8 cellular contexts compared by ENCODE assay signal in the genomic region with DNA sequence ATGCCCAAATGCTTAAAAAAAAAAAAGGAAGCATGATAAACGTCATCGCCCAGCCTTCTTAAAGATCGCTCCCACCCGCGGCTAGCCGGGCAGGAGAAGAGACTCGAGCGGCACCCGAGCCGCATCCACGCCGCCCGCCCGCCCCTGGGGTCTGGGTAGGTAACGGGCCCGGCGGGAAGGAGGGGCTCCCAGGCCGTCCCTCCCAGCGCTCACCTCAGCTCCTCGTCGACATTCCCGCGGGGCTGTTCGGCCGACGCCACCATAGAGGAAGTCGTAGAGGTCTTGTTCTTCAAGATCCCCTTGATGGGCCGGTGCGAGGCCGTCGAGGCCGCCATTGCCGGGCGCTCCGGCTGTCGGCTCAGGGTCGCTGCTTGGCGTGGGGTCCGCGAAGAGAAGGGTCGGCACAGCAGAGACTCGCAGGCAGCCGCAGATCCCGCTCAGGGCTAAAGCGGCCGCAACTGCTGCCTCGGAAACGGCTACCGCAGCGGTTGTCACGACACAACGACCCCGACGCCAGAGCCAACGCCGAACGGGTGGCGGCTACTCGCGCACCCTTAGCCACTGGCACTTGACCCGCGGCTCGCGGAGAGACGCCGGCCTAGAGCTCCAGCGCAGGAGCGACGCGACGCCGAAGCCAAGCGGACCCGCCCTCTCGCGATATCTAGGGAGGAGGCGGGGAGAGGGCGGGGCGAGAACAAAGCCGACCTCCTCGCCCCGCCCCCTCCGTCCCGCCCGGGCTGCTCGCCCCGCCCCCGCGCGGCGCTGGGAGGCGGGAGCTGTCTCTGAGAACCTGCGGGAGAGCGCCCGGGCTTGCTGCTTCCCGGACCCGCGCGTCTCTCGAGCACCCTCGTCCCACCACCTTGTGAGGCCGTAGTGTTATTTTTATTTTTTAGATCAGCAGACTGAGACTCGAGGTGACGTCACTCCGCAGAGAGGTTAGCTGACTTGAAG. TPM values are rescaled to one million over a fixed set of nuclear protein-coding genes. Genes with fewer than 3 reads are reported as not detected.
DNase-seq lines count a peak whose midpoint lies in the region; ATAC-seq, FAIRE-seq and TF ChIP-seq lines count a peak whose summit lies in the region.

A gene (minus strand): TSS at position 635 of the 951 bp plus-strand sequence. CDS start 300 bp downstream, at position 335.

- H3K9me3 Mint-ChIP-seq in WTC11: no peaks in the 10 kb centered on the region
- H3K9me3 Mint-ChIP-seq in immature natural killer cell: no peaks in the 10 kb centered on the region

- H3K4me3 Mint-ChIP-seq in WTC11 (peak within 1 kb of the TSS; percentile 89), immature natural killer cell (peak within 1 kb of the TSS; percentile 89 to 93 (median 92))

- H3K27ac Mint-ChIP-seq in WTC11: no peak within 1 kb of the TSS
- peak within 1 kb of the TSS; percentile 87 to 95 (median 92) for H3K27ac Mint-ChIP-seq in immature natural killer cell

- FAIRE-seq in bronchial epithelial cell (lab: Jason Lieb, UNC): no peak

- DNase-seq in ACHN: peak; percentile 86
- DNase-seq in NCI-H2196 treated with DMSO at 0.1 percent for 48 hours (lab: John Stamatoyannopoulos, UW; ENCODE audit: unreplicated experiment): peak; percentile 95
- DNase-seq in WTC11 (ENCODE audit: low spot score): peak; percentile 88
- DNase-seq in bronchial epithelial cell (ENCODE audit: low read depth): peak; percentile 66
- DNase-seq in immature natural killer cell: peak; percentile 92 to 94 (median 93)
- DNase-seq in smooth muscle cell of the brain vasculature (ENCODE audit: low read depth, low spot score): peak; percentile 77

- POLR2A ChIA-PET in WTC11 (lab: Charles Lee): interaction anchor here (0.5 to 2.3 kb wide), 4 partner anchors 8 to 1161 kb away, joined by 3 to 7 read pairs (median 3); a partner anchor contains a TSS

- H3K4me1 Mint-ChIP-seq in WTC11 (peaks cover 37% of the 10 kb centered on the region), immature natural killer cell (peaks cover 85 to 93% of the 10 kb centered on the region in 2 donors)

- H3K27me3 Mint-ChIP-seq in WTC11 (ENCODE audit: low read depth) (peaks cover 55% of the 10 kb centered on the region), immature natural killer cell (ENCODE audit: low read depth in 3 of 3) (peaks cover 0 to 5% (median 4%) of the 10 kb centered on the region in 3 donors)

- no peaks in the 10 kb centered on the region for H3K27me3 ChIP-seq in bronchial epithelial cell (ENCODE audit: control insufficient read depth, insufficient read depth, low read length)

- H3K36me3 Mint-ChIP-seq in WTC11: no peaks in the 10 kb centered on the region
- H3K36me3 Mint-ChIP-seq in immature natural killer cell: no peaks in the 10 kb centered on the region

- H3K4me3 ChIP-seq in bronchial epithelial cell (ENCODE audit: low read depth, low read length): peak within 1 kb of the TSS; percentile 92

- peak; percentile 50 for ATAC-seq in GM18873 (IDR thresholded peaks at IDR 0.05; ENCODE audit: low FRiP score, unreplicated experiment)
- peak; percentile 69 for ATAC-seq in HG03135 (IDR thresholded peaks at IDR 0.05; ENCODE audit: unreplicated experiment)
- peak; percentile 89 for ATAC-seq in WTC11

- TF ChIP-seq CTCF in WTC11 (IDR thresholded peaks at IDR 0.05) (no peak), bronchial epithelial cell (IDR thresholded peaks at IDR 0.05; ENCODE audit: insufficient read depth, low read length, severe bottlenecking) (no peak)

- H3K36me3 ChIP-seq in bronchial epithelial cell (ENCODE audit: control insufficient read depth, insufficient read depth, low read length): no peaks in the 10 kb centered on the region

- CTCF ChIA-PET in WTC11 (lab: Charles Lee): interaction anchor here (0.8 to 3.5 kb wide), 5 partner anchors 13 to 909 kb away, joined by 3 to 37 read pairs (median 3); a partner anchor contains a TSS

- in situ Hi-C loops in ACHN (cut with HindIII; ENCODE audit: low pct_ligation_motif_present, low pct_unique_long_range_greater_than_20kb, low sequenced_read_pairs): no loop called here

TF ChIP-seq in WTC11, 78 proteins besides CTCF, POLR2A, EP300 and RAD21 (continues in another document):
- TF ChIP-seq, protein P1, sequence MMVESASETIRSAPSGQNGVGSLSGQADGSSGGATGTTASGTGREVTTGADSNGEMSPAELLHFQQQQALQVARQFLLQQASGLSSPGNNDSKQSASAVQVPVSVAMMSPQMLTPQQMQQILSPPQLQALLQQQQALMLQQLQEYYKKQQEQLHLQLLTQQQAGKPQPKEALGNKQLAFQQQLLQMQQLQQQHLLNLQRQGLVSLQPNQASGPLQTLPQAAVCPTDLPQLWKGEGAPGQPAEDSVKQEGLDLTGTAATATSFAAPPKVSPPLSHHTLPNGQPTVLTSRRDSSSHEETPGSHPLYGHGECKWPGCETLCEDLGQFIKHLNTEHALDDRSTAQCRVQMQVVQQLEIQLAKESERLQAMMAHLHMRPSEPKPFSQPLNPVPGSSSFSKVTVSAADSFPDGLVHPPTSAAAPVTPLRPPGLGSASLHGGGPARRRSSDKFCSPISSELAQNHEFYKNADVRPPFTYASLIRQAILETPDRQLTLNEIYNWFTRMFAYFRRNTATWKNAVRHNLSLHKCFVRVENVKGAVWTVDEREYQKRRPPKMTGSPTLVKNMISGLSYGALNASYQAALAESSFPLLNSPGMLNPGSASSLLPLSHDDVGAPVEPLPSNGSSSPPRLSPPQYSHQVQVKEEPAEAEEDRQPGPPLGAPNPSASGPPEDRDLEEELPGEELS (CRISPR knock-in tag; IDR thresholded peaks at IDR 0.05): 0 out of 2 replicates have a peak, but pooled peaks have one; percentile 35
- TF ChIP-seq SOX15 (CRISPR knock-in tag; IDR thresholded peaks at IDR 0.05) (no peak), FOXP1 (CRISPR knock-in tag; IDR thresholded peaks at IDR 0.05; ENCODE audit: borderline replicate concordance) (peak; percentile 83), ZNF317 (CRISPR knock-in tag; IDR thresholded peaks at IDR 0.05; ENCODE audit: borderline replicate concordance, low read depth) (no peak), NR1H2 (CRISPR knock-in tag; IDR thresholded peaks at IDR 0.05) (no peak), ZNF396 (CRISPR knock-in tag; IDR thresholded peaks at IDR 0.05; ENCODE audit: borderline replicate concordance) (no peak), ZNF232 (CRISPR knock-in tag; IDR thresholded peaks at IDR 0.05) (peak; percentile 93), SP1 (CRISPR knock-in tag; conservative IDR thresholded peaks at IDR 0.05) (peak; percentile 79; the same call in 1 of the 2 replicates), ZNF263 (CRISPR knock-in tag; IDR thresholded peaks at IDR 0.05; ENCODE audit: low read depth) (no peak), ZNF671 (CRISPR knock-in tag; IDR thresholded peaks at IDR 0.05) (no peak), NFE2L1 (CRISPR knock-in tag; IDR thresholded peaks at IDR 0.05) (peak; percentile 43; the same call in 1 of the 2 replicates), GTF2I (CRISPR knock-in tag; conservative IDR thresholded peaks at IDR 0.05) (no peak), TCF7 (CRISPR knock-in tag; IDR thresholded peaks at IDR 0.05; ENCODE audit: low read depth) (no peak), IRF2 (CRISPR knock-in tag; IDR thresholded peaks at IDR 0.05; ENCODE audit: borderline replicate concordance, low read depth) (no peak), GABPB1 (CRISPR knock-in tag; IDR thresholded peaks at IDR 0.05) (0 out of 2 replicates have a peak, but pooled peaks have one; percentile 32)
- TF ChIP-seq, protein P2, sequence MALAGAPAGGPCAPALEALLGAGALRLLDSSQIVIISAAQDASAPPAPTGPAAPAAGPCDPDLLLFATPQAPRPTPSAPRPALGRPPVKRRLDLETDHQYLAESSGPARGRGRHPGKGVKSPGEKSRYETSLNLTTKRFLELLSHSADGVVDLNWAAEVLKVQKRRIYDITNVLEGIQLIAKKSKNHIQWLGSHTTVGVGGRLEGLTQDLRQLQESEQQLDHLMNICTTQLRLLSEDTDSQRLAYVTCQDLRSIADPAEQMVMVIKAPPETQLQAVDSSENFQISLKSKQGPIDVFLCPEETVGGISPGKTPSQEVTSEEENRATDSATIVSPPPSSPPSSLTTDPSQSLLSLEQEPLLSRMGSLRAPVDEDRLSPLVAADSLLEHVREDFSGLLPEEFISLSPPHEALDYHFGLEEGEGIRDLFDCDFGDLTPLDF (CRISPR knock-in tag; IDR thresholded peaks at IDR 0.05): no peak
- TF ChIP-seq, protein P3, sequence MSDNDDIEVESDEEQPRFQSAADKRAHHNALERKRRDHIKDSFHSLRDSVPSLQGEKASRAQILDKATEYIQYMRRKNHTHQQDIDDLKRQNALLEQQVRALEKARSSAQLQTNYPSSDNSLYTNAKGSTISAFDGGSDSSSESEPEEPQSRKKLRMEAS (CRISPR knock-in tag; IDR thresholded peaks at IDR 0.05): no peak
- TF ChIP-seq, protein P4, sequence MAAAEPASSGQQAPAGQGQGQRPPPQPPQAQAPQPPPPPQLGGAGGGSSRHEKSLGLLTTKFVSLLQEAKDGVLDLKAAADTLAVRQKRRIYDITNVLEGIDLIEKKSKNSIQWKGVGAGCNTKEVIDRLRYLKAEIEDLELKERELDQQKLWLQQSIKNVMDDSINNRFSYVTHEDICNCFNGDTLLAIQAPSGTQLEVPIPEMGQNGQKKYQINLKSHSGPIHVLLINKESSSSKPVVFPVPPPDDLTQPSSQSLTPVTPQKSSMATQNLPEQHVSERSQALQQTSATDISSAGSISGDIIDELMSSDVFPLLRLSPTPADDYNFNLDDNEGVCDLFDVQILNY (CRISPR knock-in tag; IDR thresholded peaks at IDR 0.05): peak; percentile 41; the same call in 1 of the 2 replicates
- TF ChIP-seq, protein P5, sequence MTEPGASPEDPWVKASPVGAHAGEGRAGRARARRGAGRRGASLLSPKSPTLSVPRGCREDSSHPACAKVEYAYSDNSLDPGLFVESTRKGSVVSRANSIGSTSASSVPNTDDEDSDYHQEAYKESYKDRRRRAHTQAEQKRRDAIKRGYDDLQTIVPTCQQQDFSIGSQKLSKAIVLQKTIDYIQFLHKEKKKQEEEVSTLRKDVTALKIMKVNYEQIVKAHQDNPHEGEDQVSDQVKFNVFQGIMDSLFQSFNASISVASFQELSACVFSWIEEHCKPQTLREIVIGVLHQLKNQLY (CRISPR knock-in tag; IDR thresholded peaks at IDR 0.05): no peak
- TF ChIP-seq, protein P6, sequence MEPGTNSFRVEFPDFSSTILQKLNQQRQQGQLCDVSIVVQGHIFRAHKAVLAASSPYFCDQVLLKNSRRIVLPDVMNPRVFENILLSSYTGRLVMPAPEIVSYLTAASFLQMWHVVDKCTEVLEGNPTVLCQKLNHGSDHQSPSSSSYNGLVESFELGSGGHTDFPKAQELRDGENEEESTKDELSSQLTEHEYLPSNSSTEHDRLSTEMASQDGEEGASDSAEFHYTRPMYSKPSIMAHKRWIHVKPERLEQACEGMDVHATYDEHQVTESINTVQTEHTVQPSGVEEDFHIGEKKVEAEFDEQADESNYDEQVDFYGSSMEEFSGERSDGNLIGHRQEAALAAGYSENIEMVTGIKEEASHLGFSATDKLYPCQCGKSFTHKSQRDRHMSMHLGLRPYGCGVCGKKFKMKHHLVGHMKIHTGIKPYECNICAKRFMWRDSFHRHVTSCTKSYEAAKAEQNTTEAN (CRISPR knock-in tag; IDR thresholded peaks at IDR 0.05): peak; percentile 49; the same call in 1 of the 2 replicates

RNA-seq across cellular contexts. Expression of the gene that starts here (rescaled TPM):
- 28.1 to 34.0 TPM (median 32.9 TPM) in 3 replicates for total RNA-seq in WTC11 (2021)
- 57.9 and 120 TPM in 2 replicates for total RNA-seq in bronchial epithelial cell
- 100 to 1,000 TPM; 118 to 123 (median 120) TPM for polyA plus RNA-seq in immature natural killer cell

Comparison
In these comparisons a context has a peak if more than half of its experiments do, and no peak if none do; other contexts are left out.
1. Peak in every context shown above with its lines: DNase-seq, ATAC-seq and H3K4me3 ChIP-seq.